ENCODE assay signal across 8 cellular contexts in genomic region chr6:296151-297122, GRCh38. TPM values are rescaled to one million over a fixed set of nuclear protein-coding genes. Genes with fewer than 3 reads are reported as not detected.
DNase-seq lines count a peak whose midpoint lies in the region; ATAC-seq and TF ChIP-seq lines count a peak whose summit lies in the region.

No MANE protein-coding gene starts in this region.

- no peak for TF ChIP-seq CTCF in breast epithelium (IDR thresholded peaks at IDR 0.05)
- no peak for TF ChIP-seq CTCF in gastrocnemius medialis (IDR thresholded peaks at IDR 0.05 in 4 of 5, conservative IDR thresholded peaks at IDR 0.05 in 1 of 5)
- TF ChIP-seq CTCF in progenitor cell of endocrine pancreas (IDR thresholded peaks at IDR 0.05; ENCODE audit: unreplicated experiment): no peak

- no peak overlapping the region for H3K27ac Mint-ChIP-seq in progenitor cell of endocrine pancreas

- H3K27me3 Mint-ChIP-seq in progenitor cell of endocrine pancreas: no peaks in the 10 kb centered on the region

- no peaks in the 10 kb centered on the region for H3K27me3 ChIP-seq in breast epithelium
- H3K27me3 ChIP-seq in gastrocnemius medialis: no peaks in the 10 kb centered on the region

- no peak overlapping the region for H3K4me3 Mint-ChIP-seq in progenitor cell of endocrine pancreas (ENCODE audit: low read depth)

- DNase-seq in breast epithelium (ENCODE audit: low spot score in 2 of 2): no peak
- DNase-seq in gastrocnemius medialis: no peak
- no peak for DNase-seq in progenitor cell of endocrine pancreas (ENCODE audit: low spot score, unreplicated experiment)
- DNase-seq in NCI-H510A (lab: John Stamatoyannopoulos, UW): no peak
- no peak for DNase-seq in G401 (ENCODE audit: low spot score)

- peaks cover 12% of the 10 kb centered on the region for H3K4me1 Mint-ChIP-seq in progenitor cell of endocrine pancreas (ENCODE audit: low read depth)

- ATAC-seq in GM18870 (IDR thresholded peaks at IDR 0.05; ENCODE audit: unreplicated experiment) (peak; percentile 27), HG02981 (IDR thresholded peaks at IDR 0.05; ENCODE audit: unreplicated experiment) (peak; percentile 24), gastrocnemius medialis (no peak), GM18867 (IDR thresholded peaks at IDR 0.05; ENCODE audit: unreplicated experiment) (no peak)

- intact Hi-C loops in breast epithelium (cut with DNase I; ENCODE audit: low total_unique reads) (no loop called here), gastrocnemius medialis (cut with DNase I; ENCODE audit: low total_unique reads) (no loop called here)

- TF ChIP-seq POLR2A in breast epithelium (IDR thresholded peaks at IDR 0.05) (no peak), gastrocnemius medialis (IDR thresholded peaks at IDR 0.05) (no peak)

- H3K27ac ChIP-seq in breast epithelium (peak overlapping the region; percentile 38 to 49), gastrocnemius medialis (peak overlapping the region in 3 of 4 donors; percentile 18 to 48 (median 20))

- H3K36me3 ChIP-seq in breast epithelium (no peaks in the 10 kb centered on the region), gastrocnemius medialis (no peaks in the 10 kb centered on the region)

- in situ Hi-C loops in gastrocnemius medialis (cut with MboI; ENCODE audit: low sequenced_read_pairs in 4 of 4): no loop called here
- in situ Hi-C loops in G401 (cut with HindIII; ENCODE audit: low sequenced_read_pairs): no loop called here

- no peaks in the 10 kb centered on the region for H3K4me1 ChIP-seq in breast epithelium
- peaks cover 59 to 69% of the 10 kb centered on the region in 2 donors for H3K4me1 ChIP-seq in gastrocnemius medialis

- H3K4me3 ChIP-seq in breast epithelium (no peak overlapping the region), gastrocnemius medialis (no peak overlapping the region)

- peaks cover 15% of the 10 kb centered on the region for H3K9me3 Mint-ChIP-seq in progenitor cell of endocrine pancreas (ENCODE audit: low read depth)

- H3K9me3 ChIP-seq in breast epithelium (no peaks in the 10 kb centered on the region), gastrocnemius medialis (no peaks in the 10 kb centered on the region)

- no peaks in the 10 kb centered on the region for H3K36me3 Mint-ChIP-seq in progenitor cell of endocrine pancreas (ENCODE audit: insufficient read depth)

RNA-seq across cellular contexts. Expression of gene DUSP22, which starts 4.2 kb away (rescaled TPM):
- 10 to 100 TPM; 55.6 to 81.9 (median 59.0) TPM for total RNA-seq in breast epithelium
- 10 to 100 TPM; 53.4 to 70.7 (median 61.3) TPM for total RNA-seq in gastrocnemius medialis
- total RNA-seq in progenitor cell of endocrine pancreas: 39.0 and 40.4 TPM in 2 replicates
- total RNA-seq in G401 (2014; rRNA removed; shearing (Covaris generic)): 16.6 and 16.9 TPM in 2 replicates

Comparison
In these comparisons a context has a peak if more than half of its experiments do, and no peak if none do; other contexts are left out.
1. ATAC-seq: peak in GM18870 (single experiment) and HG02981 (single experiment); none in gastrocnemius medialis (0 of 2) and GM18867 (single experiment).